9 cellular contexts compared by ENCODE assay signal in genomic region chr5:138468133-138468965, GRCh38. TPM values are rescaled to one million over a fixed set of nuclear protein-coding genes. Genes with fewer than 3 reads are reported as not detected.
DNase-seq lines count a peak whose midpoint lies in the region; ATAC-seq, FAIRE-seq and TF ChIP-seq lines count a peak whose summit lies in the region.
"Had no signal": no experiment of that assay in that cellular context is flagged by ENCODE, and none has a peak within 500 bp of the region (broad histone marks: within the 10 kb centered on the region; RNA-seq: fewer than 3 reads in every experiment).

No MANE protein-coding gene starts in this region.

- H3K27me3 Mint-ChIP-seq in activated naive CD8-positive, alpha-beta T cell treated with anti-CD3 and anti-CD28 coated beads for 36 hours: no peaks in the 10 kb centered on the region

- no peak for ATAC-seq in HG03139 (IDR thresholded peaks at IDR 0.05; ENCODE audit: unreplicated experiment)
- no peak for ATAC-seq in HG03108 (IDR thresholded peaks at IDR 0.05; ENCODE audit: unreplicated experiment)

- H3K4me1 Mint-ChIP-seq in activated naive CD8-positive, alpha-beta T cell treated with anti-CD3 and anti-CD28 coated beads for 36 hours: peaks cover 21% of the 10 kb centered on the region

- peak; percentile 44 for DNase-seq in stimulated activated CD8-positive, alpha-beta memory T cell treated with anti-CD3 and anti-CD28 coated beads, Interleukin-12 subunit alpha, Interleukin-12 subunit beta, amount 100 ng/mL, for 1 hour (ENCODE audit: low read depth)
- no peak for DNase-seq in stimulated activated CD8-positive, alpha-beta memory T cell treated with anti-CD3 and anti-CD28 coated beads, Interleukin-4, amount 100 ng/mL, for 48 hours
- no peak for DNase-seq in activated naive CD8-positive, alpha-beta T cell treated with anti-CD3 and anti-CD28 coated beads for 36 hours
- DNase-seq in kidney epithelial cell (ENCODE audit: low read depth): no peak
- DNase-seq in urothelium cell line (ENCODE audit: low spot score): peak; percentile 0
- no peak for DNase-seq in effector CD4-positive, alpha-beta T cell

- peak overlapping the region; percentile 85 for H3K4me3 Mint-ChIP-seq in activated naive CD8-positive, alpha-beta T cell treated with anti-CD3 and anti-CD28 coated beads for 36 hours

- no peak overlapping the region for H3K27ac Mint-ChIP-seq in activated naive CD8-positive, alpha-beta T cell treated with anti-CD3 and anti-CD28 coated beads for 36 hours

- H3K36me3 ChIP-seq in kidney epithelial cell (ENCODE audit: control insufficient read depth, insufficient read depth, low read length): peaks cover 3% of the 10 kb centered on the region

- H3K9me3 Mint-ChIP-seq in activated naive CD8-positive, alpha-beta T cell treated with anti-CD3 and anti-CD28 coated beads for 36 hours: no peaks in the 10 kb centered on the region

- no peak for FAIRE-seq in urothelium cell line (lab: Jason Lieb, UNC)

- H3K36me3 Mint-ChIP-seq in activated naive CD8-positive, alpha-beta T cell treated with anti-CD3 and anti-CD28 coated beads for 36 hours: peaks cover 29% of the 10 kb centered on the region

- H3K27me3 ChIP-seq in kidney epithelial cell (ENCODE audit: control insufficient read depth, insufficient read depth, low read length): no peaks in the 10 kb centered on the region

- TF ChIP-seq CTCF in kidney epithelial cell (IDR thresholded peaks at IDR 0.05; ENCODE audit: insufficient read depth, low read length, poor library complexity, severe bottlenecking): no peak

- H3K4me3 ChIP-seq in kidney epithelial cell (ENCODE audit: low read depth, low read length): peak overlapping the region; percentile 73
- H3K4me3 ChIP-seq: SK-N-MC had no signal

RNA-seq across cellular contexts. Expression of gene EGR1, which starts 3.1 kb away (rescaled TPM):
- total RNA-seq in activated naive CD8-positive, alpha-beta T cell treated with anti-CD3 and anti-CD28 coated beads for 36 hours: 10 to 100 TPM; 48.0 to 48.1 TPM
- total RNA-seq in kidney epithelial cell: 2.0 and 4.1 TPM in 2 replicates

RNA-seq across cellular contexts. Expression of gene REEP2, which starts 29.5 kb away (rescaled TPM):
- 1 to 10 TPM; 3.5 to 4.0 TPM for total RNA-seq in activated naive CD8-positive, alpha-beta T cell treated with anti-CD3 and anti-CD28 coated beads for 36 hours
- 34.7 and 40.2 TPM in 2 replicates for total RNA-seq in kidney epithelial cell

Comparison
In these comparisons a context has a peak if more than half of its experiments do, and no peak if none do; other contexts are left out.
1. DNase-seq: peak in stimulated activated CD8-positive, alpha-beta memory T cell treated with anti-CD3 and anti-CD28 coated beads, Interleukin-12 subunit alpha, Interleukin-12 subunit beta, amount 100 ng/mL, for 1 hour (single experiment) and urothelium cell line (single experiment); none in stimulated activated CD8-positive, alpha-beta memory T cell treated with anti-CD3 and anti-CD28 coated beads, Interleukin-4, amount 100 ng/mL, for 48 hours (single experiment), activated naive CD8-positive, alpha-beta T cell treated with anti-CD3 and anti-CD28 coated beads for 36 hours (single experiment), kidney epithelial cell (single experiment) and effector CD4-positive, alpha-beta T cell (single experiment).